ENCODE assay signal across 20 cellular contexts in the genomic region with DNA sequence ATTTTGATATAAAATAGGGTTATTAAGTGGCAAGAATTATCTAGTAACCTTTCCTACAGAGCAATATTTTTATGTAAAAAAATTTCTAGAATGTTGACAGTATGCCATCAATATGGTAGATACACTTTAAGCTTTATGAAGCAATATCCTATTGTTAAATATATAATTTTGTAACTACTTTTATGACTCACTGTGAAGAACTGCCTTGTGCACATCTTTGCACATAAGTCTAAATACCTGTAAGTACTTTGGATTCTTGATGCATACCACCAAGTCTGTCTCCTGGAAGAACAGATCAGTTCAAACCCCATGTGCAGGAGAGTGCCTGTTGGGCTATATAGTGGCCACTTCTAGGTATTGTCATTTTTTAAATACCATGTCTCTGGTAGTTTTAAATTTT.
DNase-seq lines count a peak whose midpoint lies in the region; ATAC-seq and TF ChIP-seq lines count a peak whose summit lies in the region.
"Had no signal": no experiment of that assay in that cellular context is flagged by ENCODE, and none has a peak within 500 bp of the region (broad histone marks: within the 10 kb centered on the region; RNA-seq: fewer than 3 reads in every experiment).

No MANE protein-coding gene starts in this region.

- H3K36me3 Mint-ChIP-seq in MCF 10A (ENCODE audit: insufficient read depth, unreplicated experiment), result no peaks in the 10 kb centered on the region
- H3K36me3 Mint-ChIP-seq: CD14-positive monocyte; CD8-positive, alpha-beta memory T cell had no signal

- no peak overlapping the region for H3K14ac ChIP-seq in trophoblast cell (ENCODE audit: low read length)

- H3K4me3 ChIP-seq in breast epithelium, result no peak overlapping the region
- H3K4me3 ChIP-seq in epithelial cell of esophagus (ENCODE audit: low read length), result no peak overlapping the region
- H3K4me3 ChIP-seq in trophoblast cell (ENCODE audit: low read depth, low read length), result no peak overlapping the region
- H3K4me3 ChIP-seq: BLaER1 treated with 17β-estradiol and CSF1 and Interleukin-3, amounts not matched to agents 10 nM and 100 nM; GM12878; GM23248 had no signal

- no peak overlapping the region for H3K4ac ChIP-seq in trophoblast cell (ENCODE audit: low read depth, low read length)

- H3K36me3 ChIP-seq in breast epithelium, result no peaks in the 10 kb centered on the region
- H3K36me3 ChIP-seq in trophoblast cell (ENCODE audit: control insufficient read depth in 1 of 2, insufficient read depth in 2 of 2, low read length in 2 of 2), result no peaks in the 10 kb centered on the region
- H3K36me3 ChIP-seq: BE2C; BLaER1 treated with 17β-estradiol and CSF1 and Interleukin-3, amounts not matched to agents 10 nM and 100 nM had no signal

- H3K23ac ChIP-seq in trophoblast cell (ENCODE audit: low read length), result no peak overlapping the region

- no peak overlapping the region for H2BK5ac ChIP-seq in trophoblast cell (ENCODE audit: low read depth, low read length, poor library complexity)

- no peak overlapping the region for H3K27ac Mint-ChIP-seq in MCF 10A (ENCODE audit: low read depth, unreplicated experiment)
- H3K27ac Mint-ChIP-seq: CD14-positive monocyte; CD4-positive, alpha-beta T cell; CD8-positive, alpha-beta memory T cell had no signal

- no peak overlapping the region for H3K18ac ChIP-seq in trophoblast cell (ENCODE audit: low read length)

- POLR2A ChIA-PET in MCF 10A (lab: Yijun Ruan, JAX), result no interaction called here

- no peak overlapping the region for H3K9ac ChIP-seq in trophoblast cell (ENCODE audit: low read length)
- H3K9ac ChIP-seq: BLaER1 treated with 17β-estradiol and CSF1 and Interleukin-3, amounts not matched to agents 10 nM and 100 nM; GM23248 had no signal

- no peaks in the 10 kb centered on the region for H3K79me2 ChIP-seq in trophoblast cell (ENCODE audit: control insufficient read depth, insufficient read depth, low read length, poor library complexity)

- CTCF ChIA-PET in MCF 10A (lab: Yijun Ruan, JAX), result no interaction called here

- no peak for ATAC-seq in HG03565 (IDR thresholded peaks at IDR 0.05; ENCODE audit: unreplicated experiment)
- ATAC-seq: GM12878, HCT116 had no signal

- no peak overlapping the region for H2AK5ac ChIP-seq in trophoblast cell (ENCODE audit: low read length)

- TF ChIP-seq POLR2A in breast epithelium (IDR thresholded peaks at IDR 0.05), result no peak

- H3K4me1 ChIP-seq in breast epithelium, result no peaks in the 10 kb centered on the region
- H3K4me1 ChIP-seq in trophoblast cell (ENCODE audit: control insufficient read depth in 1 of 2, insufficient read depth in 2 of 2, low read length in 2 of 2), result no peaks in the 10 kb centered on the region
- H3K4me1 ChIP-seq: BE2C; BLaER1 treated with 17β-estradiol and CSF1 and Interleukin-3, amounts not matched to agents 10 nM and 100 nM had no signal

- H2AFZ ChIP-seq in trophoblast cell (ENCODE audit: insufficient read depth, low read length, poor library complexity), result no peak overlapping the region
- H2AFZ ChIP-seq: GM23248 had no signal

- H3K4me1 Mint-ChIP-seq in MCF 10A (ENCODE audit: insufficient read depth, unreplicated experiment), result peaks cover 28% of the 10 kb centered on the region
- H3K4me1 Mint-ChIP-seq: CD14-positive monocyte; CD8-positive, alpha-beta memory T cell had no signal

- H3K9me3 ChIP-seq in breast epithelium, result peaks cover 0 to 8% of the 10 kb centered on the region in 2 donors
- no peaks in the 10 kb centered on the region for H3K9me3 ChIP-seq in trophoblast cell (ENCODE audit: insufficient read depth, low read depth, low read length)
- H3K9me3 ChIP-seq: BE2C had no signal

- no peaks in the 10 kb centered on the region for H3K79me1 ChIP-seq in trophoblast cell (ENCODE audit: low read length)

- H3K27ac ChIP-seq in breast epithelium (no peak overlapping the region), trophoblast cell (ENCODE audit: low read depth, low read length) (no peak overlapping the region)
- H3K27ac ChIP-seq: 22Rv1; BLaER1 treated with 17β-estradiol and CSF1 and Interleukin-3, amounts not matched to agents 10 nM and 100 nM; GM23248 had no signal

- no peak overlapping the region for H4K12ac ChIP-seq in trophoblast cell (ENCODE audit: low read depth, low read length)

- no peak overlapping the region for H3K4me2 ChIP-seq in trophoblast cell (ENCODE audit: low read length)
- H3K4me2 ChIP-seq: BLaER1 treated with 17β-estradiol and CSF1 and Interleukin-3, amounts not matched to agents 10 nM and 100 nM had no signal

- intact Hi-C loops in MCF 10A (cut with micrococcal nuclease) (no loop called here), breast epithelium (cut with DNase I; ENCODE audit: low total_unique reads) (no loop called here), cardiac septum (cut with DNase I) (no loop called here)

- H3K27me3 Mint-ChIP-seq in MCF 10A (ENCODE audit: insufficient read depth, unreplicated experiment), result no peaks in the 10 kb centered on the region

- H2BK120ac ChIP-seq in trophoblast cell (ENCODE audit: insufficient read depth, low read length, poor library complexity), result no peak overlapping the region

- peaks cover 7% of the 10 kb centered on the region for H3K9me3 Mint-ChIP-seq in MCF 10A (ENCODE audit: unreplicated experiment)

- no TSS peak for BruUV-seq in MCF 10A (replicated peaks; lab: Mats Ljungman, UMichigan)

- no peak for TF ChIP-seq CTCF in MCF 10A (IDR thresholded peaks at IDR 0.05; ENCODE audit: unreplicated experiment)
- no peak for TF ChIP-seq CTCF in breast epithelium (IDR thresholded peaks at IDR 0.05)
- no peak for TF ChIP-seq CTCF in epithelial cell of esophagus (IDR thresholded peaks at IDR 0.05; ENCODE audit: insufficient read depth, low read depth, low read length, missing control alignments)

- DNase-seq in MCF 10A (ENCODE audit: unreplicated experiment) (peak; percentile 36), breast epithelium (ENCODE audit: low spot score in 2 of 2) (no peak), epithelial cell of esophagus (ENCODE audit: low read depth) (peak; percentile 50), trophoblast cell (peak; percentile 9 to 62), cardiac septum (ENCODE audit: low spot score) (no peak)
- DNase-seq: BE2C; CD4-positive, alpha-beta T cell; CD8-positive, alpha-beta memory T cell; DMS 273 treated with DMSO at 0.1 percent for 48 hours; DMS79; EL; GDM1; GM23248; H9 had no signal

- no peak overlapping the region for H2BK12ac ChIP-seq in trophoblast cell (ENCODE audit: low read length)

- no peak overlapping the region for H4K8ac ChIP-seq in trophoblast cell (ENCODE audit: low read depth, low read length)

- no peak overlapping the region for H3K4me3 Mint-ChIP-seq in MCF 10A (ENCODE audit: unreplicated experiment)
- H3K4me3 Mint-ChIP-seq: CD14-positive monocyte; CD4-positive, alpha-beta T cell; CD8-positive, alpha-beta memory T cell; H9 had no signal

- no peak overlapping the region for H4K91ac ChIP-seq in trophoblast cell (ENCODE audit: low read depth, low read length)

- H3K27me3 ChIP-seq in breast epithelium (no peaks in the 10 kb centered on the region), trophoblast cell (ENCODE audit: insufficient read depth, low read length) (no peaks in the 10 kb centered on the region)
- H3K27me3 ChIP-seq: BE2C; BLaER1 treated with 17β-estradiol and CSF1 and Interleukin-3, amounts not matched to agents 10 nM and 100 nM had no signal

Comparison
In these comparisons a context has a peak if more than half of its experiments do, and no peak if none do; other contexts are left out.
1. DNase-seq: peak in MCF 10A (single experiment), epithelial cell of esophagus (single experiment) and trophoblast cell (2 of 2); none in breast epithelium (0 of 2) and cardiac septum (single experiment).